Comparison of ENCODE assay signal across 1 cellular context in genomic region chr20:3044336-3044965, GRCh38.
TF ChIP-seq lines count a peak whose summit lies in the region.

No MANE protein-coding gene starts in this region.

TF ChIP-seq in HepG2, 621 proteins besides CTCF, POLR2A, EP300 and RAD21 (continued from another document):
- TF ChIP-seq THAP9 (CRISPR knock-in tag; IDR thresholded peaks at IDR 0.05; ENCODE audit: borderline replicate concordance) (peak; percentile 1; the same call in 1 of the 2 replicates), ZNF678 (CRISPR knock-in tag; IDR thresholded peaks at IDR 0.05) (no peak), EEA1 (CRISPR knock-in tag; IDR thresholded peaks at IDR 0.05; ENCODE audit: borderline replicate concordance) (0 out of 2 replicates have a peak, but pooled peaks have one; percentile 2), KDM3A (CRISPR knock-in tag; IDR thresholded peaks at IDR 0.05; ENCODE audit: low read depth) (no peak), ZNF709 (CRISPR knock-in tag; IDR thresholded peaks at IDR 0.05) (no peak), MXD3 (CRISPR knock-in tag; IDR thresholded peaks at IDR 0.05) (0 out of 2 replicates have a peak, but pooled peaks have one; percentile 4), ZBTB38 (CRISPR knock-in tag; IDR thresholded peaks at IDR 0.05) (0 out of 2 replicates have a peak, but pooled peaks have one; percentile 40), MTA1 (CRISPR knock-in tag; IDR thresholded peaks at IDR 0.05; ENCODE audit: borderline replicate concordance) (peak; percentile 40; the same call in 1 of the 2 replicates), ZNF326 (CRISPR knock-in tag; IDR thresholded peaks at IDR 0.05; ENCODE audit: borderline replicate concordance) (no peak), YEATS2 (CRISPR knock-in tag; IDR thresholded peaks at IDR 0.05; ENCODE audit: borderline replicate concordance) (no peak), ZFP91 (CRISPR knock-in tag; IDR thresholded peaks at IDR 0.05; ENCODE audit: borderline replicate concordance) (no peak), AGO1 (IDR thresholded peaks at IDR 0.05; ENCODE audit: low read depth, low read length, poor library complexity, severe bottlenecking) (peak; percentile 74), PITX1 (CRISPR knock-in tag; IDR thresholded peaks at IDR 0.05) (0 out of 2 replicates have a peak, but pooled peaks have one; percentile 14), CENPT (CRISPR knock-in tag; IDR thresholded peaks at IDR 0.05; ENCODE audit: low read depth) (peak; percentile 32; the same call in 1 of the 2 replicates), ZNF260 (CRISPR knock-in tag; IDR thresholded peaks at IDR 0.05; ENCODE audit: borderline replicate concordance, low read depth) (0 out of 2 replicates have a peak, but pooled peaks have one; percentile 37), ZFP41 (CRISPR knock-in tag; IDR thresholded peaks at IDR 0.05; ENCODE audit: borderline replicate concordance) (peak; percentile 10; the same call in 1 of the 2 replicates), ZNF782 (CRISPR knock-in tag; IDR thresholded peaks at IDR 0.05; ENCODE audit: borderline replicate concordance) (0 out of 2 replicates have a peak, but pooled peaks have one; percentile 26), PAF1 (CRISPR knock-in tag; IDR thresholded peaks at IDR 0.05) (0 out of 2 replicates have a peak, but pooled peaks have one; percentile 63), SP4 (CRISPR knock-in tag; IDR thresholded peaks at IDR 0.05) (peak; percentile 42; the same call in 1 of the 2 replicates)
